In the genomic region with DNA sequence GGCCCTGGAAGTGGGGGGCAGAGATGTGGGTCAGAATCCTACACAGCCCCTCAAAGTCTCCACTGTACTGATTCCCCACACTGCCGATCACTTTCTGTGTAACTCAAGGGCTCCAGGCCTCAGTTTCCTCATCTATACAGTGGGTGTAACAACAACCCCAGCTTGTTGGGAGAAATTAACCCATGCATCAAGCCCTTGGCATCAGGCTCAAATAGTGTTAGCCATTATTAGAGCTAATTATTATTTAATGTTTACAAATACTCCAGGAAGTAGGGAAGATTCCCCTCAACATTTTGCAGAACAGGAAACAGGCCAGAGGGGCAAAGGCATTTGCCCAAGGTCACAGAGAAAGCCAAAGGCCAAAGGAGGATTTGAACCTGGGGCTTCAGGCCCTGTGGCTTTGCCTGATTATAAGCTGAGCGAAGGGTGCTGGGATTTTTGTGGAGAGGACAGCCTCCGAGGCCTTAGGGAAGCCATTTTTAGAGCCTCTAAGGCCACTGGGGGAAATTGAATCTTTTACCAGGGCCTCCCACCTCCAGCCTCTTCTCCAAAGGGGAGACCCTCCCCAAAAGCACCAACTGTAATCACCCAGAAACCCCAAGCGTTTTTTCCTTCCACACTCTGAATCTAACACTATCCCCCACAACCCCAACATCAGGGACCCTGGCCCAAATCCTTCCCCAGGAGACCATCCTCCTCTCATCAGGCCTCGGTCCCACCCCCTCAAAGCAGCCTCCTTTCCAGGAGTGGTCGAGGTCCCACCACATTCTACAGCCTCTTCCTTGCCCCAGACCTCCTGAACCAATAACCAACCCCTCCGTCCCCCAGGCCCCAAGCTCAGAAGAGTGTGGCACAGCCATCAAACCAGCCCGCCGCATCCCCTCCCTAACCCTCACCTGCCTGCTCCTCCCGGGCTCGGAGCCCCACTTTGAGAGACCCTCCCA, we compare ENCODE assay signal across 1 cellular context.
TF ChIP-seq lines count a peak whose summit lies in the region.

No MANE protein-coding gene starts in this region.

TF ChIP-seq in IMR-90, 13 proteins besides CTCF, POLR2A, EP300 and RAD21:
- TF ChIP-seq RCOR1 (IDR thresholded peaks at IDR 0.05; ENCODE audit: insufficient replicate concordance, low read length), result no peak
- TF ChIP-seq, protein P1, sequence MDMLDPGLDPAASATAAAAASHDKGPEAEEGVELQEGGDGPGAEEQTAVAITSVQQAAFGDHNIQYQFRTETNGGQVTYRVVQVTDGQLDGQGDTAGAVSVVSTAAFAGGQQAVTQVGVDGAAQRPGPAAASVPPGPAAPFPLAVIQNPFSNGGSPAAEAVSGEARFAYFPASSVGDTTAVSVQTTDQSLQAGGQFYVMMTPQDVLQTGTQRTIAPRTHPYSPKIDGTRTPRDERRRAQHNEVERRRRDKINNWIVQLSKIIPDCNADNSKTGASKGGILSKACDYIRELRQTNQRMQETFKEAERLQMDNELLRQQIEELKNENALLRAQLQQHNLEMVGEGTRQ (IDR thresholded peaks at IDR 0.05; ENCODE audit: low read depth, low read length), result no peak
- TF ChIP-seq, protein P2, sequence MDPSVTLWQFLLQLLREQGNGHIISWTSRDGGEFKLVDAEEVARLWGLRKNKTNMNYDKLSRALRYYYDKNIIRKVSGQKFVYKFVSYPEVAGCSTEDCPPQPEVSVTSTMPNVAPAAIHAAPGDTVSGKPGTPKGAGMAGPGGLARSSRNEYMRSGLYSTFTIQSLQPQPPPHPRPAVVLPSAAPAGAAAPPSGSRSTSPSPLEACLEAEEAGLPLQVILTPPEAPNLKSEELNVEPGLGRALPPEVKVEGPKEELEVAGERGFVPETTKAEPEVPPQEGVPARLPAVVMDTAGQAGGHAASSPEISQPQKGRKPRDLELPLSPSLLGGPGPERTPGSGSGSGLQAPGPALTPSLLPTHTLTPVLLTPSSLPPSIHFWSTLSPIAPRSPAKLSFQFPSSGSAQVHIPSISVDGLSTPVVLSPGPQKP (IDR thresholded peaks at IDR 0.05; ENCODE audit: borderline replicate concordance, low read depth, low read length), result no peak
- no peak for TF ChIP-seq CHD1 (IDR thresholded peaks at IDR 0.05; ENCODE audit: low read depth, low read length)
- TF ChIP-seq MAFK (IDR thresholded peaks at IDR 0.05; ENCODE audit: low read depth, low read length), result no peak
- no peak for TF ChIP-seq FOS (IDR thresholded peaks at IDR 0.05; ENCODE audit: low read depth, low read length)
- TF ChIP-seq SMC3 (IDR thresholded peaks at IDR 0.05; ENCODE audit: low read depth, low read length), result no peak
- TF ChIP-seq BHLHE40 (IDR thresholded peaks at IDR 0.05; ENCODE audit: low read depth, low read length), result no peak
- TF ChIP-seq NFE2L2 (IDR thresholded peaks at IDR 0.05; ENCODE audit: low read depth, low read length), result no peak
- no peak for TF ChIP-seq MAZ (IDR thresholded peaks at IDR 0.05; ENCODE audit: borderline replicate concordance, low read depth, low read length)
- no peak for TF ChIP-seq CEBPB (IDR thresholded peaks at IDR 0.05; ENCODE audit: low read depth, low read length)
- TF ChIP-seq RFX5 (IDR thresholded peaks at IDR 0.05; ENCODE audit: low read depth, low read length), result no peak
- TF ChIP-seq MXI1 (IDR thresholded peaks at IDR 0.05; ENCODE audit: borderline replicate concordance, low read depth, low read length), result no peak
